Comparison of ENCODE assay signal across 17 cellular contexts in genomic region chr20:33964431-33964830, GRCh38. TPM values are rescaled to one million over a fixed set of nuclear protein-coding genes. Genes with fewer than 3 reads are reported as not detected.
DNase-seq lines count a peak whose midpoint lies in the region; ATAC-seq and TF ChIP-seq lines count a peak whose summit lies in the region.
"Had no signal": no experiment of that assay in that cellular context is flagged by ENCODE, and none has a peak within 500 bp of the region (broad histone marks: within the 10 kb centered on the region; RNA-seq: fewer than 3 reads in every experiment).

No MANE protein-coding gene starts in this region.

- DNase-seq in NCI-H1105 treated with DMSO at 0.1 percent for 48 hours (lab: John Stamatoyannopoulos, UW) (peak; percentile 2), NCI-H1105 (lab: John Stamatoyannopoulos, UW) (no peak), left lobe of liver (ENCODE audit: low spot score) (no peak), T-helper 1 cell (no peak), AG08395 (ENCODE audit: low spot score) (no peak)
- DNase-seq: GDM1, GM23248, NCI-H1436, NCI-H2029, NCI-H345, NCI-H69, SHP77 had no signal

- ATAC-seq in left lobe of liver = peak; percentile 31
- no peak for ATAC-seq in HG03159 (IDR thresholded peaks at IDR 0.05; ENCODE audit: unreplicated experiment)
- no peak for ATAC-seq in GM19463 (IDR thresholded peaks at IDR 0.05; ENCODE audit: unreplicated experiment)
- ATAC-seq: HCT116, K562 had no signal

TF ChIP-seq in PFSK-1, 5 proteins besides CTCF, POLR2A, EP300 and RAD21:
- TF ChIP-seq POLR2AphosphoS5 (IDR thresholded peaks at IDR 0.05; ENCODE audit: low read depth, low read length) (no peak), TAF1 (IDR thresholded peaks at IDR 0.05; ENCODE audit: borderline replicate concordance, insufficient read depth, low read length) (0 out of 2 replicates have a peak, but pooled peaks have one; percentile 12), REST (IDR thresholded peaks at IDR 0.05; ENCODE audit: insufficient read depth in 1 of 2, low read depth in 2 of 2, low read length in 2 of 2) (0 out of 4 replicates have a peak, but pooled peaks of 1 of the 2 experiments have one; percentile 15)
TF ChIP-seq in PFSK-1: peak in this region for 2.

RNA-seq across cellular contexts. Expression of gene RALY, which starts 29.3 kb away (rescaled TPM):
- 246 TPM for polyA plus RNA-seq in PFSK-1 (2012; ENCODE audit: insufficient read length, low read depth)
- total RNA-seq in left lobe of liver = 26.8 TPM
